Comparison of ENCODE assay signal across 9 cellular contexts in genomic region chr6:170088349-170088951, GRCh38.
DNase-seq lines count a peak whose midpoint lies in the region; ATAC-seq, FAIRE-seq and TF ChIP-seq lines count a peak whose summit lies in the region.
"Had no signal": no experiment of that assay in that cellular context is flagged by ENCODE, and none has a peak within 500 bp of the region (broad histone marks: within the 10 kb centered on the region; RNA-seq: fewer than 3 reads in every experiment).

No MANE protein-coding gene starts in this region.

- H3K27ac Mint-ChIP-seq in activated T-cell treated with anti-CD3 and anti-CD28 coated beads, Interleukin-2, amount 50 U/mL, for 72 hours: peak overlapping the region; percentile 53
- H3K27ac Mint-ChIP-seq in natural killer cell: peak overlapping the region; percentile 94 to 96

- no peaks in the 10 kb centered on the region for H3K36me3 ChIP-seq in A673 (ENCODE audit: insufficient read depth, low read length, poor library complexity, severe bottlenecking)

- no peaks in the 10 kb centered on the region for H3K9me3 Mint-ChIP-seq in activated T-cell treated with anti-CD3 and anti-CD28 coated beads, Interleukin-2, amount 50 U/mL, for 72 hours
- no peaks in the 10 kb centered on the region for H3K9me3 Mint-ChIP-seq in natural killer cell

- no peaks in the 10 kb centered on the region for H3K27me3 ChIP-seq in A673 (replicated peaks; ENCODE audit: insufficient read depth, low read depth, low read length, poor library complexity)

- DNase-seq in Daoy (ENCODE audit: low read depth) (peak; percentile 28), natural killer cell (peak; percentile 41), kidney tubule cell (ENCODE audit: low spot score) (no peak), A673 (ENCODE audit: low spot score) (no peak), H54 (ENCODE audit: insufficient read length, low spot score) (no peak)
- peak in 1 of 2 donors; percentile 14 for DNase-seq in activated T-cell treated with anti-CD3 and anti-CD28 coated beads, Interleukin-2, amount 50 U/mL, for 72 hours
- DNase-seq: NCI-H1417 had no signal

- peak; percentile 5 for ATAC-seq in HG02759 (IDR thresholded peaks at IDR 0.05; ENCODE audit: unreplicated experiment)
- ATAC-seq in activated T-cell treated with anti-CD3 and anti-CD28 coated beads, Interleukin-2, amount 50 U/mL, for 72 hours (replicated peaks in 1 of 2): peak in 1 of 2 donors; percentile 14
- ATAC-seq in natural killer cell: peak; percentile 53 to 62 (median 61)
- no peak for ATAC-seq in GM18517 (IDR thresholded peaks at IDR 0.05; ENCODE audit: unreplicated experiment)

- POLR2A ChIA-PET in A673 (lab: Charles Lee; ENCODE audit: low non-redundant PET): no interaction called here

- TF ChIP-seq CTCF in natural killer cell (IDR thresholded peaks at IDR 0.05) (no peak), A673 (conservative IDR thresholded peaks at IDR 0.05; ENCODE audit: low read depth, low read length) (no peak)

- BruUV-seq in A673 (replicated peaks; lab: Mats Ljungman, UMichigan): no TSS peak

- peak overlapping the region; percentile 76 to 96 for H3K4me3 Mint-ChIP-seq in activated T-cell treated with anti-CD3 and anti-CD28 coated beads, Interleukin-2, amount 50 U/mL, for 72 hours
- H3K4me3 Mint-ChIP-seq in natural killer cell: peak overlapping the region; percentile 86

- no peaks in the 10 kb centered on the region for H3K27me3 Mint-ChIP-seq in activated T-cell treated with anti-CD3 and anti-CD28 coated beads, Interleukin-2, amount 50 U/mL, for 72 hours (ENCODE audit: low read depth)
- no peaks in the 10 kb centered on the region for H3K27me3 Mint-ChIP-seq in natural killer cell (ENCODE audit: low read depth in 2 of 2)

- H3K4me1 ChIP-seq in A673 (ENCODE audit: insufficient read depth, low read length, poor library complexity, severe bottlenecking): no peaks in the 10 kb centered on the region

- H3K4me1 Mint-ChIP-seq in activated T-cell treated with anti-CD3 and anti-CD28 coated beads, Interleukin-2, amount 50 U/mL, for 72 hours (ENCODE audit: low read depth): peaks cover 30% of the 10 kb centered on the region
- peaks cover 25 to 52% of the 10 kb centered on the region in 2 donors for H3K4me1 Mint-ChIP-seq in natural killer cell

- no peak for TF ChIP-seq POLR2A in H54 (IDR thresholded peaks at IDR 0.05; ENCODE audit: low read depth, low read length)

- no peak overlapping the region for H3K4me3 ChIP-seq in A673 (ENCODE audit: low read depth, low read length, poor library complexity, severe bottlenecking)

- CTCF ChIA-PET in A673 (lab: Charles Lee): interaction anchor here (0.7 kb wide), 1 partner anchor 9 kb away, joined by 6 read pairs; no protein-coding TSS in a partner anchor

- no peak for FAIRE-seq in H54 (lab: Jason Lieb, UNC)

- H3K36me3 Mint-ChIP-seq in activated T-cell treated with anti-CD3 and anti-CD28 coated beads, Interleukin-2, amount 50 U/mL, for 72 hours (ENCODE audit: insufficient read depth in 2 of 2): peaks cover 3 to 6% of the 10 kb centered on the region in 2 donors
- no peaks in the 10 kb centered on the region for H3K36me3 Mint-ChIP-seq in natural killer cell

- intact Hi-C loops in natural killer cell (cut with micrococcal nuclease): loop anchor here (2.0 to 5.0 kb wide), 3 partner anchors 60 to 428 kb away; no protein-coding TSS in a partner anchor
- intact Hi-C loops in A673 (cut with micrococcal nuclease; ENCODE audit: unreplicated experiment): no loop called here

- H3K9me3 ChIP-seq in A673 (ENCODE audit: low read depth, low read length, poor library complexity, severe bottlenecking): no peaks in the 10 kb centered on the region

- no peak overlapping the region for H3K27ac ChIP-seq in A673 (ENCODE audit: low read depth, low read length, poor library complexity, severe bottlenecking)

Comparison
In these comparisons a context has a peak if more than half of its experiments do, and no peak if none do; other contexts are left out.
1. DNase-seq: peak in Daoy (single experiment) and natural killer cell (single experiment); none in kidney tubule cell (single experiment), A673 (single experiment) and H54 (single experiment).